In the genomic region with DNA sequence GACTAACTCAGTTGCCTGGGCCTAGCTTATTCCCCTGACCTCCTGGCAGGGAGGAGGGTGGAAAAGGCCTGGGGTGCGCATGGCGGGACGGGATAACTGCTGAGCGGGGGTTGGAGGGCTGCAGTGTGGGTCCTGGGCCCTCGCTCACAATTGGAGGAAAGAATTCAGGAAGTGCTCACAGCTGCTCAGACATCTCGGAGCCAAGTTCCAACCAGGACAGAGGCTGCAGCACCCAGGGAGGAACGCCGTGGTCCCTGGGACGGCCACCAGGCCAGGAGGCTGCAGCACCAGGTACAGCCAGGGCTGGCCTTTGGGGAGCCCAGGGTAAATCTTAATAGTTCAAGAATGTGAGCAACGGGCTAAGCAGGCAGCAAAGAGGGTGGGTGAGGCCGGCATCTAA, we compare ENCODE assay signal across 1 cellular context.
TF ChIP-seq lines count a peak whose summit lies in the region.

A gene with protein sequence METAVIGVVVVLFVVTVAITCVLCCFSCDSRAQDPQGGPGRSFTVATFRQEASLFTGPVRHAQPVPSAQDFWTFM (plus strand): TSS at position 217 of the 400 bp plus-strand sequence. CDS start 974 bp downstream, outside the sequence.

TF ChIP-seq in SK-N-SH, 30 proteins besides CTCF, POLR2A, EP300 and RAD21 (continued from another document):
- TF ChIP-seq, protein P1, sequence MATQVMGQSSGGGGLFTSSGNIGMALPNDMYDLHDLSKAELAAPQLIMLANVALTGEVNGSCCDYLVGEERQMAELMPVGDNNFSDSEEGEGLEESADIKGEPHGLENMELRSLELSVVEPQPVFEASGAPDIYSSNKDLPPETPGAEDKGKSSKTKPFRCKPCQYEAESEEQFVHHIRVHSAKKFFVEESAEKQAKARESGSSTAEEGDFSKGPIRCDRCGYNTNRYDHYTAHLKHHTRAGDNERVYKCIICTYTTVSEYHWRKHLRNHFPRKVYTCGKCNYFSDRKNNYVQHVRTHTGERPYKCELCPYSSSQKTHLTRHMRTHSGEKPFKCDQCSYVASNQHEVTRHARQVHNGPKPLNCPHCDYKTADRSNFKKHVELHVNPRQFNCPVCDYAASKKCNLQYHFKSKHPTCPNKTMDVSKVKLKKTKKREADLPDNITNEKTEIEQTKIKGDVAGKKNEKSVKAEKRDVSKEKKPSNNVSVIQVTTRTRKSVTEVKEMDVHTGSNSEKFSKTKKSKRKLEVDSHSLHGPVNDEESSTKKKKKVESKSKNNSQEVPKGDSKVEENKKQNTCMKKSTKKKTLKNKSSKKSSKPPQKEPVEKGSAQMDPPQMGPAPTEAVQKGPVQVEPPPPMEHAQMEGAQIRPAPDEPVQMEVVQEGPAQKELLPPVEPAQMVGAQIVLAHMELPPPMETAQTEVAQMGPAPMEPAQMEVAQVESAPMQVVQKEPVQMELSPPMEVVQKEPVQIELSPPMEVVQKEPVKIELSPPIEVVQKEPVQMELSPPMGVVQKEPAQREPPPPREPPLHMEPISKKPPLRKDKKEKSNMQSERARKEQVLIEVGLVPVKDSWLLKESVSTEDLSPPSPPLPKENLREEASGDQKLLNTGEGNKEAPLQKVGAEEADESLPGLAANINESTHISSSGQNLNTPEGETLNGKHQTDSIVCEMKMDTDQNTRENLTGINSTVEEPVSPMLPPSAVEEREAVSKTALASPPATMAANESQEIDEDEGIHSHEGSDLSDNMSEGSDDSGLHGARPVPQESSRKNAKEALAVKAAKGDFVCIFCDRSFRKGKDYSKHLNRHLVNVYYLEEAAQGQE (IDR thresholded peaks at IDR 0.05; ENCODE audit: low read depth, low read length): no peak
- TF ChIP-seq, protein P2, sequence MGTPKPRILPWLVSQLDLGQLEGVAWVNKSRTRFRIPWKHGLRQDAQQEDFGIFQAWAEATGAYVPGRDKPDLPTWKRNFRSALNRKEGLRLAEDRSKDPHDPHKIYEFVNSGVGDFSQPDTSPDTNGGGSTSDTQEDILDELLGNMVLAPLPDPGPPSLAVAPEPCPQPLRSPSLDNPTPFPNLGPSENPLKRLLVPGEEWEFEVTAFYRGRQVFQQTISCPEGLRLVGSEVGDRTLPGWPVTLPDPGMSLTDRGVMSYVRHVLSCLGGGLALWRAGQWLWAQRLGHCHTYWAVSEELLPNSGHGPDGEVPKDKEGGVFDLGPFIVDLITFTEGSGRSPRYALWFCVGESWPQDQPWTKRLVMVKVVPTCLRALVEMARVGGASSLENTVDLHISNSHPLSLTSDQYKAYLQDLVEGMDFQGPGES (IDR thresholded peaks at IDR 0.05; ENCODE audit: low read depth, low read length): no peak
- TF ChIP-seq RCOR1 (IDR thresholded peaks at IDR 0.05; ENCODE audit: low read length) (no peak), SIN3A (IDR thresholded peaks at IDR 0.05; ENCODE audit: borderline replicate concordance, low read depth, low read length) (no peak), NFIC (IDR thresholded peaks at IDR 0.05; ENCODE audit: borderline replicate concordance) (no peak), EZH2phosphoT487 (IDR thresholded peaks at IDR 0.05; ENCODE audit: borderline replicate concordance, low read depth) (no peak), SMC3 (IDR thresholded peaks at IDR 0.05; ENCODE audit: low read depth, low read length) (no peak), FOSL2 (IDR thresholded peaks at IDR 0.05; ENCODE audit: borderline replicate concordance, low read depth) (no peak), JUND (IDR thresholded peaks at IDR 0.05) (no peak), POLR2AphosphoS5 (IDR thresholded peaks at IDR 0.05; ENCODE audit: low read depth, low read length) (no peak), GABPA (IDR thresholded peaks at IDR 0.05; ENCODE audit: low read depth) (no peak)
